7 cellular contexts compared by ENCODE assay signal in genomic region chr1:200029035-200029623, GRCh38. TPM values are rescaled to one million over a fixed set of nuclear protein-coding genes. Genes with fewer than 3 reads are reported as not detected.
A peak's percentile ranks its signal among the peaks of the same experiment; 100 is the strongest.
DNase-seq lines count a peak whose midpoint lies in the region; ATAC-seq and TF ChIP-seq lines count a peak whose summit lies in the region.

No MANE protein-coding gene starts in this region.

- H3K9me3 Mint-ChIP-seq in activated B cell treated with CpG ODN at 0.5 μM for 24 hours: no peaks in the 10 kb centered on the region

- 0 out of 2 replicates have a peak, but pooled peaks cover 5% of the 10 kb centered on the region for H3K4me1 ChIP-seq in MM.1S (ENCODE audit: low read length)
- no peaks in the 10 kb centered on the region for H3K4me1 ChIP-seq in prostate gland (replicated peaks)

- H3K27me3 ChIP-seq in MM.1S (replicated peaks; ENCODE audit: insufficient read depth, low read length) (peaks cover 14% of the 10 kb centered on the region; the same call in 1 of the 2 replicates), prostate gland (replicated peaks; ENCODE audit: insufficient read depth) (peaks cover 8% of the 10 kb centered on the region)

- no peaks in the 10 kb centered on the region for H3K9me3 ChIP-seq in MM.1S (replicated peaks; ENCODE audit: insufficient read depth, low read length)
- H3K9me3 ChIP-seq in prostate gland: no peaks in the 10 kb centered on the region

- intact Hi-C loops in activated B cell treated with CpG ODN at 0.5 μM for 24 hours (cut with micrococcal nuclease): loop anchor here (5.0 kb wide), 1 partner anchor 52 kb away; no protein-coding TSS in a partner anchor
- intact Hi-C loops in head of caudate nucleus (cut with DNase I): no loop called here
- intact Hi-C loops in prostate gland (cut with DNase I): no loop called here

- no peaks in the 10 kb centered on the region for H3F3A ChIP-seq in MM.1S (ENCODE audit: insufficient read depth, low read length)

- CTCF ChIA-PET in activated B cell treated with CpG ODN at 0.5 μM for 24 hours (lab: Charles Lee): no interaction called here

- 3% methylated on average over 55 of the region's 55 CpGs for WGBS in prostate gland

- H3K27ac ChIP-seq in MM.1S (ENCODE audit: low read length) (no peak overlapping the region), prostate gland (peak overlapping the region; percentile 10 to 56)

- peaks cover 14% of the 10 kb centered on the region for H3K4me1 Mint-ChIP-seq in activated B cell treated with CpG ODN at 0.5 μM for 24 hours

- peak overlapping the region; percentile 89 for H3K4me2 ChIP-seq in MM.1S (ENCODE audit: low read depth, low read length)

- H3K36me3 Mint-ChIP-seq in activated B cell treated with CpG ODN at 0.5 μM for 24 hours (ENCODE audit: low read depth): no peaks in the 10 kb centered on the region

- DNase-seq in GM03348 (ENCODE audit: low spot score): peak; percentile 80
- peak; percentile 72 for DNase-seq in MM.1S
- DNase-seq in activated B cell treated with CpG ODN at 0.5 μM for 24 hours: peak; percentile 21
- peak in 24 of 42 donors; percentile 8 to 65 (median 34) for DNase-seq in head of caudate nucleus
- peak; percentile 32 for DNase-seq in prostate gland (ENCODE audit: low spot score)

- no peaks in the 10 kb centered on the region for H3K79me2 ChIP-seq in MM.1S (ENCODE audit: low read length)

- POLR2A ChIA-PET in activated B cell treated with CpG ODN at 0.5 μM for 24 hours (lab: Charles Lee): interaction anchor here (0.8 to 1.2 kb wide), 2 partner anchors 11 to 266 kb away, joined by 3 to 5 read pairs; no protein-coding TSS in a partner anchor

- H2AFZ ChIP-seq in MM.1S (ENCODE audit: low read length): peak overlapping the region; percentile 90

- no peak overlapping the region for H3K27ac Mint-ChIP-seq in activated B cell treated with CpG ODN at 0.5 μM for 24 hours

- peak overlapping the region; percentile 63 for H3K4me3 ChIP-seq in MM.1S (ENCODE audit: low read length)
- peak overlapping the region; percentile 27 to 36 for H3K4me3 ChIP-seq in prostate gland

- peak overlapping the region; percentile 67 for H3K4me3 Mint-ChIP-seq in activated B cell treated with CpG ODN at 0.5 μM for 24 hours

- no peaks in the 10 kb centered on the region for H4K20me1 ChIP-seq in MM.1S (ENCODE audit: insufficient read depth, low read length)

- peak overlapping the region; percentile 28; the same call in 1 of the 2 replicates for H3K9ac ChIP-seq in MM.1S (ENCODE audit: low read length)

- ATAC-seq in activated B cell treated with CpG ODN at 0.5 μM for 24 hours (ENCODE audit: low read depth) (peak; percentile 42), GM21515 (IDR thresholded peaks at IDR 0.05; ENCODE audit: unreplicated experiment) (no peak), GM21576 (IDR thresholded peaks at IDR 0.05; ENCODE audit: unreplicated experiment) (no peak)

- no peaks in the 10 kb centered on the region for H3K9me2 ChIP-seq in MM.1S (replicated peaks; ENCODE audit: insufficient read depth, low read length)

- no peak for TF ChIP-seq POLR2A in prostate gland (IDR thresholded peaks at IDR 0.05)

- no peak for TF ChIP-seq CTCF in MM.1S (IDR thresholded peaks at IDR 0.05; ENCODE audit: low read length)
- no peak for TF ChIP-seq CTCF in activated B cell treated with CpG ODN at 0.5 μM for 24 hours (IDR thresholded peaks at IDR 0.05)
- TF ChIP-seq CTCF in prostate gland (IDR thresholded peaks at IDR 0.05): no peak

- H3K36me3 ChIP-seq in MM.1S (replicated peaks; ENCODE audit: insufficient read depth, low read length) (no peaks in the 10 kb centered on the region), prostate gland (no peaks in the 10 kb centered on the region)

- peaks cover 49% of the 10 kb centered on the region for H3K27me3 Mint-ChIP-seq in activated B cell treated with CpG ODN at 0.5 μM for 24 hours

RNA-seq across cellular contexts. Expression of gene NR5A2, which starts 1.6 kb away (rescaled TPM):
- total RNA-seq in activated B cell treated with CpG ODN at 0.5 μM for 24 hours (0.05 and 0.07 TPM in 2 replicates), prostate gland (1 to 10 TPM in 1 of 2 donors, under 1 TPM in 1; 0.87 to 2.7 TPM)

Comparison
In these comparisons a context has a peak if more than half of its experiments do, and no peak if none do; other contexts are left out.
1. DNase-seq: peak in every context shown above with its lines; median percentile 80 in GM03348; 72 in MM.1S; 34 in head of caudate nucleus; 32 in prostate gland; 21 in activated B cell treated with CpG ODN at 0.5 μM for 24 hours.